Comparison of ENCODE assay signal across 18 cellular contexts in genomic region chr15:58040117-58040516, GRCh38.
"Had no signal": no experiment of that assay in that cellular context is flagged by ENCODE, and none has a peak within 500 bp of the region (broad histone marks: within the 10 kb centered on the region; RNA-seq: fewer than 3 reads in every experiment).

No MANE protein-coding gene starts in this region.

- FAIRE-seq: endometrium, frontal cortex, islet of Langerhans, pancreas, urothelium cell line had no signal

- H3K9ac ChIP-seq: neural progenitor cell had no signal

- H3K9me3 ChIP-seq: heart left ventricle, left ventricle myocardium inferior, pancreas, stomach had no signal

- H2AFZ ChIP-seq: neural progenitor cell had no signal

- H3K27me3 ChIP-seq: heart left ventricle, neural progenitor cell had no signal

- H3K27ac ChIP-seq: dorsolateral prefrontal cortex, heart left ventricle, left ventricle myocardium inferior, neural progenitor cell, pancreas, skin epidermis, stomach, VCaP had no signal

- H3K4me2 ChIP-seq: neural progenitor cell had no signal

- H3K4me1 ChIP-seq: pancreas had no signal

- H3K4me3 ChIP-seq: dorsolateral prefrontal cortex, heart left ventricle, left ventricle myocardium inferior, neural progenitor cell, pancreas, skin epidermis, stomach had no signal

- H3K36me3 ChIP-seq: heart left ventricle, left ventricle myocardium inferior, neural progenitor cell, pancreas, stomach had no signal

- DNase-seq: activated CD4-positive, alpha-beta memory T cell treated with anti-CD3 and anti-CD28 coated beads for 36 hours; activated gamma-delta T cell treated with Interleukin-2 at 50 U/mL for 16 hours; activated naive CD8-positive, alpha-beta T cell treated with anti-CD3 and anti-CD28 coated beads for 36 hours; activated T-cell treated with anti-CD3 and anti-CD28 coated beads, Interleukin-2, amount 50 U/mL, for 72 hours; anterior cingulate cortex; dorsolateral prefrontal cortex; heart left ventricle; left ventricle myocardium inferior; mesenchymal stem cell; pancreas; stomach had no signal
